Comparison of ENCODE assay signal across 1 cellular context in the genomic region with DNA sequence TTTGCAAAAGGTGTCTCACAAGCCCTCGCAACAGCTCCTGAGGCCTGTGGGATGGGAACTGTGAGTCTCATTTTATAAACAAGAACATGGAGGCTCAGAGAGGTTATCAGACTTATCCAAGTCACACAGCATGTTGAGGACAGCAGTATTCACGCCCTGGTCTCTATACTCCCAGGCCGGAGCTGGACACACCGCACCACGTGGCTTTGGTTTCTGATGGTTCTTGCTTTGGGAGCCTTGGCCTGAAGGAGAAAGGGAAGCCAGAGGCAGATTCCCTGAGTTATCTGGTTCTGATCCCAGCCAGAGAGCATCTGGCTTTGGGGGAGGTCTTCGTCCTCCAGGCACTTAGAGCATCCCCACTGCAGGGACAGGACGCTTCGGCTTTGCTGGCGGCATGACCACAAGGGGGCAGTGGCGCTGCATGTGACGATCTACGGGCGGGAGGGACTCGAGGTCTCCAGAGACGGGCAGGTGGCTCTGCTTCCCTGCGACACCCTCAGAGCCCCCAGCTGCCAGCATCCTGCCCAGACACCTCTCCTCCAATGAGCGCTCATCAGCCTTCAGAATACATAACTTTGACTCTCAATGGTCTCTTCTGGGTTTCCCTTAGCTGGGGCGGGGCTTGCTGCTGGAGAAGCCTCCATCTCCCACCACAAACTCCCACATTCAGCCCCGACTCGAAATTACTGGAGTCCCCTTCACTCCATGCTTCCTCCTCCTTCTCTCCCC.
TF ChIP-seq lines count a peak whose summit lies in the region.

No MANE protein-coding gene starts in this region.

TF ChIP-seq in K562, 482 proteins besides CTCF, POLR2A, EP300 and RAD21 (continued from another document and continues in another):
- TF ChIP-seq, protein P1, sequence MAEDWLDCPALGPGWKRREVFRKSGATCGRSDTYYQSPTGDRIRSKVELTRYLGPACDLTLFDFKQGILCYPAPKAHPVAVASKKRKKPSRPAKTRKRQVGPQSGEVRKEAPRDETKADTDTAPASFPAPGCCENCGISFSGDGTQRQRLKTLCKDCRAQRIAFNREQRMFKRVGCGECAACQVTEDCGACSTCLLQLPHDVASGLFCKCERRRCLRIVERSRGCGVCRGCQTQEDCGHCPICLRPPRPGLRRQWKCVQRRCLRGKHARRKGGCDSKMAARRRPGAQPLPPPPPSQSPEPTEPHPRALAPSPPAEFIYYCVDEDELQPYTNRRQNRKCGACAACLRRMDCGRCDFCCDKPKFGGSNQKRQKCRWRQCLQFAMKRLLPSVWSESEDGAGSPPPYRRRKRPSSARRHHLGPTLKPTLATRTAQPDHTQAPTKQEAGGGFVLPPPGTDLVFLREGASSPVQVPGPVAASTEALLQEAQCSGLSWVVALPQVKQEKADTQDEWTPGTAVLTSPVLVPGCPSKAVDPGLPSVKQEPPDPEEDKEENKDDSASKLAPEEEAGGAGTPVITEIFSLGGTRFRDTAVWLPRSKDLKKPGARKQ (CRISPR knock-in tag; IDR thresholded peaks at IDR 0.05), result no peak
- TF ChIP-seq RBM22 (IDR thresholded peaks at IDR 0.05; ENCODE audit: low read depth, low read length, poor library complexity, severe bottlenecking) (no peak), ZNF586 (CRISPR knock-in tag; conservative IDR thresholded peaks at IDR 0.05) (no peak), KLF6 (CRISPR knock-in tag; IDR thresholded peaks at IDR 0.05; ENCODE audit: borderline replicate concordance) (no peak), CEBPB (tag; IDR thresholded peaks at IDR 0.05) (no peak), HIVEP1 (CRISPR knock-in tag; IDR thresholded peaks at IDR 0.05) (no peak), GATAD2B (IDR thresholded peaks at IDR 0.05; ENCODE audit: borderline replicate concordance) (no peak), ZNF133 (CRISPR knock-in tag; IDR thresholded peaks at IDR 0.05) (no peak), RFX7 (CRISPR knock-in tag; IDR thresholded peaks at IDR 0.05) (no peak), SNIP1 (IDR thresholded peaks at IDR 0.05; ENCODE audit: low read depth) (no peak), STAT5A (IDR thresholded peaks at IDR 0.05; ENCODE audit: borderline replicate concordance, low read length) (no peak), NR2C1 (IDR thresholded peaks at IDR 0.05) (no peak), NR2C1 (tag; IDR thresholded peaks at IDR 0.05) (no peak), ZNF695 (CRISPR knock-in tag; IDR thresholded peaks at IDR 0.05) (no peak), CBX3 (IDR thresholded peaks at IDR 0.05; ENCODE audit: borderline replicate concordance in 1 of 2, low read length in 2 of 2) (peak in 1 of 2 experiments; percentile 84; a peak in 1 of 3 replicates), ZBTB8A (IDR thresholded peaks at IDR 0.05; ENCODE audit: partially characterized antibody) (no peak), KLF1 (tag; IDR thresholded peaks at IDR 0.05) (no peak), SPI1 (IDR thresholded peaks at IDR 0.05; ENCODE audit: borderline replicate concordance, low read depth, low read length) (no peak), RBM25 (IDR thresholded peaks at IDR 0.05; ENCODE audit: low read depth, low read length, severe bottlenecking) (no peak), NFE2L1 (tag; IDR thresholded peaks at IDR 0.05; ENCODE audit: borderline replicate concordance, low read depth) (no peak), CEBPG (CRISPR knock-in tag; IDR thresholded peaks at IDR 0.05) (no peak), CEBPG (tag; conservative IDR thresholded peaks at IDR 0.05 in 1 of 2, IDR thresholded peaks at IDR 0.05 in 1 of 2) (no peak), HOXB6 (CRISPR knock-in tag; IDR thresholded peaks at IDR 0.05; ENCODE audit: borderline replicate concordance) (no peak), XRCC3 (IDR thresholded peaks at IDR 0.05) (no peak), ATF1 (CRISPR knock-in tag; IDR thresholded peaks at IDR 0.05) (no peak), ATF1 (tag; IDR thresholded peaks at IDR 0.05) (peak; percentile 54), ZFP36 (IDR thresholded peaks at IDR 0.05; ENCODE audit: low read depth, low read length, partially characterized antibody) (peak; percentile 10), NFE2 (IDR thresholded peaks at IDR 0.05; ENCODE audit: low read depth) (no peak), SAFB2 (IDR thresholded peaks at IDR 0.05; ENCODE audit: borderline replicate concordance, low read depth, low read length, severe bottlenecking) (no peak), MEIS2 (IDR thresholded peaks at IDR 0.05; ENCODE audit: partially characterized antibody) (no peak), RNF2 (IDR thresholded peaks at IDR 0.05) (peak; percentile 74), ILF3 (IDR thresholded peaks at IDR 0.05; ENCODE audit: borderline replicate concordance) (no peak), TRIM24 (IDR thresholded peaks at IDR 0.05) (no peak), SREBF1 (IDR thresholded peaks at IDR 0.05; ENCODE audit: borderline replicate concordance, low read depth, low read length) (no peak), PTRF (tag; IDR thresholded peaks at IDR 0.05) (no peak), ZBED1 (IDR thresholded peaks at IDR 0.05) (0 out of 2 replicates have a peak, but pooled peaks have one; percentile 53), MECOM (CRISPR knock-in tag; IDR thresholded peaks at IDR 0.05) (no peak), ZNF780A (CRISPR knock-in tag; IDR thresholded peaks at IDR 0.05) (no peak), LEF1 (IDR thresholded peaks at IDR 0.05) (no peak), PHB2 (IDR thresholded peaks at IDR 0.05; ENCODE audit: low read depth) (no peak), YY1 (IDR thresholded peaks at IDR 0.05; ENCODE audit: borderline replicate concordance in 1 of 3, control insufficient read depth in 1 of 3, extremely low read depth in 1 of 3, insufficient read depth in 3 of 3, insufficient read length in 1 of 3, insufficient replicate concordance in 2 of 3, low read depth in 1 of 3, low read length in 2 of 3) (peak in 1 of 3 experiments; percentile 50)
- TF ChIP-seq, protein P2, sequence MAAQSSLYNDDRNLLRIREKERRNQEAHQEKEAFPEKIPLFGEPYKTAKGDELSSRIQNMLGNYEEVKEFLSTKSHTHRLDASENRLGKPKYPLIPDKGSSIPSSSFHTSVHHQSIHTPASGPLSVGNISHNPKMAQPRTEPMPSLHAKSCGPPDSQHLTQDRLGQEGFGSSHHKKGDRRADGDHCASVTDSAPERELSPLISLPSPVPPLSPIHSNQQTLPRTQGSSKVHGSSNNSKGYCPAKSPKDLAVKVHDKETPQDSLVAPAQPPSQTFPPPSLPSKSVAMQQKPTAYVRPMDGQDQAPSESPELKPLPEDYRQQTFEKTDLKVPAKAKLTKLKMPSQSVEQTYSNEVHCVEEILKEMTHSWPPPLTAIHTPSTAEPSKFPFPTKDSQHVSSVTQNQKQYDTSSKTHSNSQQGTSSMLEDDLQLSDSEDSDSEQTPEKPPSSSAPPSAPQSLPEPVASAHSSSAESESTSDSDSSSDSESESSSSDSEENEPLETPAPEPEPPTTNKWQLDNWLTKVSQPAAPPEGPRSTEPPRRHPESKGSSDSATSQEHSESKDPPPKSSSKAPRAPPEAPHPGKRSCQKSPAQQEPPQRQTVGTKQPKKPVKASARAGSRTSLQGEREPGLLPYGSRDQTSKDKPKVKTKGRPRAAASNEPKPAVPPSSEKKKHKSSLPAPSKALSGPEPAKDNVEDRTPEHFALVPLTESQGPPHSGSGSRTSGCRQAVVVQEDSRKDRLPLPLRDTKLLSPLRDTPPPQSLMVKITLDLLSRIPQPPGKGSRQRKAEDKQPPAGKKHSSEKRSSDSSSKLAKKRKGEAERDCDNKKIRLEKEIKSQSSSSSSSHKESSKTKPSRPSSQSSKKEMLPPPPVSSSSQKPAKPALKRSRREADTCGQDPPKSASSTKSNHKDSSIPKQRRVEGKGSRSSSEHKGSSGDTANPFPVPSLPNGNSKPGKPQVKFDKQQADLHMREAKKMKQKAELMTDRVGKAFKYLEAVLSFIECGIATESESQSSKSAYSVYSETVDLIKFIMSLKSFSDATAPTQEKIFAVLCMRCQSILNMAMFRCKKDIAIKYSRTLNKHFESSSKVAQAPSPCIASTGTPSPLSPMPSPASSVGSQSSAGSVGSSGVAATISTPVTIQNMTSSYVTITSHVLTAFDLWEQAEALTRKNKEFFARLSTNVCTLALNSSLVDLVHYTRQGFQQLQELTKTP (IDR thresholded peaks at IDR 0.05; ENCODE audit: low read depth in 1 of 2, partially characterized antibody in 2 of 2), result no peak
- TF ChIP-seq, protein P3, sequence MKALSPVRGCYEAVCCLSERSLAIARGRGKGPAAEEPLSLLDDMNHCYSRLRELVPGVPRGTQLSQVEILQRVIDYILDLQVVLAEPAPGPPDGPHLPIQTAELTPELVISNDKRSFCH (CRISPR knock-in tag; IDR thresholded peaks at IDR 0.05), result no peak
- TF ChIP-seq, protein P3 (tag; IDR thresholded peaks at IDR 0.05), result 0 out of 2 replicates have a peak, but pooled peaks have one; percentile 19
- TF ChIP-seq, protein P4, sequence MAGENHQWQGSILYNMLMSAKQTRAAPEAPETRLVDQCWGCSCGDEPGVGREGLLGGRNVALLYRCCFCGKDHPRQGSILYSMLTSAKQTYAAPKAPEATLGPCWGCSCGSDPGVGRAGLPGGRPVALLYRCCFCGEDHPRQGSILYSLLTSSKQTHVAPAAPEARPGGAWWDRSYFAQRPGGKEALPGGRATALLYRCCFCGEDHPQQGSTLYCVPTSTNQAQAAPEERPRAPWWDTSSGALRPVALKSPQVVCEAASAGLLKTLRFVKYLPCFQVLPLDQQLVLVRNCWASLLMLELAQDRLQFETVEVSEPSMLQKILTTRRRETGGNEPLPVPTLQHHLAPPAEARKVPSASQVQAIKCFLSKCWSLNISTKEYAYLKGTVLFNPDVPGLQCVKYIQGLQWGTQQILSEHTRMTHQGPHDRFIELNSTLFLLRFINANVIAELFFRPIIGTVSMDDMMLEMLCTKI (IDR thresholded peaks at IDR 0.05; ENCODE audit: partially characterized antibody), result no peak
- TF ChIP-seq, protein P5, sequence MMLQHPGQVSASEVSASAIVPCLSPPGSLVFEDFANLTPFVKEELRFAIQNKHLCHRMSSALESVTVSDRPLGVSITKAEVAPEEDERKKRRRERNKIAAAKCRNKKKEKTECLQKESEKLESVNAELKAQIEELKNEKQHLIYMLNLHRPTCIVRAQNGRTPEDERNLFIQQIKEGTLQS (IDR thresholded peaks at IDR 0.05), result no peak
- TF ChIP-seq, protein P5 (CRISPR knock-in tag; conservative IDR thresholded peaks at IDR 0.05), result no peak
- TF ChIP-seq, protein P6, sequence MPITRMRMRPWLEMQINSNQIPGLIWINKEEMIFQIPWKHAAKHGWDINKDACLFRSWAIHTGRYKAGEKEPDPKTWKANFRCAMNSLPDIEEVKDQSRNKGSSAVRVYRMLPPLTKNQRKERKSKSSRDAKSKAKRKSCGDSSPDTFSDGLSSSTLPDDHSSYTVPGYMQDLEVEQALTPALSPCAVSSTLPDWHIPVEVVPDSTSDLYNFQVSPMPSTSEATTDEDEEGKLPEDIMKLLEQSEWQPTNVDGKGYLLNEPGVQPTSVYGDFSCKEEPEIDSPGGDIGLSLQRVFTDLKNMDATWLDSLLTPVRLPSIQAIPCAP (CRISPR knock-in tag; IDR thresholded peaks at IDR 0.05; ENCODE audit: borderline replicate concordance), result no peak
- TF ChIP-seq, protein P7, sequence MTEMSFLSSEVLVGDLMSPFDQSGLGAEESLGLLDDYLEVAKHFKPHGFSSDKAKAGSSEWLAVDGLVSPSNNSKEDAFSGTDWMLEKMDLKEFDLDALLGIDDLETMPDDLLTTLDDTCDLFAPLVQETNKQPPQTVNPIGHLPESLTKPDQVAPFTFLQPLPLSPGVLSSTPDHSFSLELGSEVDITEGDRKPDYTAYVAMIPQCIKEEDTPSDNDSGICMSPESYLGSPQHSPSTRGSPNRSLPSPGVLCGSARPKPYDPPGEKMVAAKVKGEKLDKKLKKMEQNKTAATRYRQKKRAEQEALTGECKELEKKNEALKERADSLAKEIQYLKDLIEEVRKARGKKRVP (CRISPR knock-in tag; IDR thresholded peaks at IDR 0.05), result no peak
- TF ChIP-seq, protein P8, sequence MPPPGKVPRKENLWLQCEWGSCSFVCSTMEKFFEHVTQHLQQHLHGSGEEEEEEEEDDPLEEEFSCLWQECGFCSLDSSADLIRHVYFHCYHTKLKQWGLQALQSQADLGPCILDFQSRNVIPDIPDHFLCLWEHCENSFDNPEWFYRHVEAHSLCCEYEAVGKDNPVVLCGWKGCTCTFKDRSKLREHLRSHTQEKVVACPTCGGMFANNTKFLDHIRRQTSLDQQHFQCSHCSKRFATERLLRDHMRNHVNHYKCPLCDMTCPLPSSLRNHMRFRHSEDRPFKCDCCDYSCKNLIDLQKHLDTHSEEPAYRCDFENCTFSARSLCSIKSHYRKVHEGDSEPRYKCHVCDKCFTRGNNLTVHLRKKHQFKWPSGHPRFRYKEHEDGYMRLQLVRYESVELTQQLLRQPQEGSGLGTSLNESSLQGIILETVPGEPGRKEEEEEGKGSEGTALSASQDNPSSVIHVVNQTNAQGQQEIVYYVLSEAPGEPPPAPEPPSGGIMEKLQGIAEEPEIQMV (tag; conservative IDR thresholded peaks at IDR 0.05; ENCODE audit: low read depth), result no peak
- TF ChIP-seq, protein P9, sequence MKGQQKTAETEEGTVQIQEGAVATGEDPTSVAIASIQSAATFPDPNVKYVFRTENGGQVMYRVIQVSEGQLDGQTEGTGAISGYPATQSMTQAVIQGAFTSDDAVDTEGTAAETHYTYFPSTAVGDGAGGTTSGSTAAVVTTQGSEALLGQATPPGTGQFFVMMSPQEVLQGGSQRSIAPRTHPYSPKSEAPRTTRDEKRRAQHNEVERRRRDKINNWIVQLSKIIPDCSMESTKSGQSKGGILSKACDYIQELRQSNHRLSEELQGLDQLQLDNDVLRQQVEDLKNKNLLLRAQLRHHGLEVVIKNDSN (CRISPR knock-in tag; IDR thresholded peaks at IDR 0.05), result peak; percentile 75
- TF ChIP-seq, protein P10, sequence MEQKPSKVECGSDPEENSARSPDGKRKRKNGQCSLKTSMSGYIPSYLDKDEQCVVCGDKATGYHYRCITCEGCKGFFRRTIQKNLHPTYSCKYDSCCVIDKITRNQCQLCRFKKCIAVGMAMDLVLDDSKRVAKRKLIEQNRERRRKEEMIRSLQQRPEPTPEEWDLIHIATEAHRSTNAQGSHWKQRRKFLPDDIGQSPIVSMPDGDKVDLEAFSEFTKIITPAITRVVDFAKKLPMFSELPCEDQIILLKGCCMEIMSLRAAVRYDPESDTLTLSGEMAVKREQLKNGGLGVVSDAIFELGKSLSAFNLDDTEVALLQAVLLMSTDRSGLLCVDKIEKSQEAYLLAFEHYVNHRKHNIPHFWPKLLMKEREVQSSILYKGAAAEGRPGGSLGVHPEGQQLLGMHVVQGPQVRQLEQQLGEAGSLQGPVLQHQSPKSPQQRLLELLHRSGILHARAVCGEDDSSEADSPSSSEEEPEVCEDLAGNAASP (IDR thresholded peaks at IDR 0.05), result no peak
